ENCODE assay signal across 8 cellular contexts in genomic region chr1:9825101-9826074, GRCh38. TPM values are rescaled to one million over a fixed set of nuclear protein-coding genes. Genes with fewer than 3 reads are reported as not detected.
DNase-seq lines count a peak whose midpoint lies in the region; ATAC-seq and TF ChIP-seq lines count a peak whose summit lies in the region.

No MANE protein-coding gene starts in this region.

- no peaks in the 10 kb centered on the region for H3K36me3 ChIP-seq in tibial artery

- TF ChIP-seq CTCF in tibial artery (IDR thresholded peaks at IDR 0.05), result no peak

- DNase-seq in SHP77 (lab: John Stamatoyannopoulos, UW) (peak; percentile 11 to 62), SHP77 treated with DMSO at 0.1 percent for 48 hours (lab: John Stamatoyannopoulos, UW) (no peak), NCI-H345 treated with DMSO at 0.1 percent for 48 hours (lab: John Stamatoyannopoulos, UW; ENCODE audit: unreplicated experiment) (peak; percentile 23), epithelial cell of prostate (ENCODE audit: low read depth, low spot score) (peak; percentile 95), mucosa of gallbladder (ENCODE audit: low spot score) (peak; percentile 91), tibial artery (peak; percentile 55 to 85)
- peak; percentile 29 to 49 for DNase-seq in activated CD4-positive, alpha-beta T cell treated with anti-CD3 and anti-CD28 coated beads, Interleukin-2, amount 50 U/mL, for 48 hours

- H3K4me3 ChIP-seq in tibial artery, result peak overlapping the region in 1 of 2 donors; percentile 80

- no peaks in the 10 kb centered on the region for H3K27me3 ChIP-seq in tibial artery

- peak overlapping the region; percentile 90 for H3K27ac ChIP-seq in epithelial cell of prostate
- H3K27ac ChIP-seq in tibial artery, result peak overlapping the region; percentile 87 to 93

- H3K9me3 ChIP-seq in tibial artery, result no peaks in the 10 kb centered on the region

- ATAC-seq in HG03378 (IDR thresholded peaks at IDR 0.05; ENCODE audit: unreplicated experiment), result no peak

- peaks cover 7 to 33% (median 21%) of the 10 kb centered on the region in 4 donors for H3K4me1 ChIP-seq in tibial artery

- intact Hi-C loops in tibial artery (cut with DNase I; ENCODE audit: low total_unique reads), result no loop called here

RNA-seq across cellular contexts. Expression of gene CLSTN1, which starts 1.6 kb away (rescaled TPM):
- total RNA-seq in mucosa of gallbladder, result 287 TPM
